16 cellular contexts compared by ENCODE assay signal in genomic region chr2:238020816-238021215, GRCh38. TPM values are rescaled to one million over a fixed set of nuclear protein-coding genes. Genes with fewer than 3 reads are reported as not detected.
A peak's percentile ranks its signal among the peaks of the same experiment; 100 is the strongest.
DNase-seq lines count a peak whose midpoint lies in the region; ATAC-seq and TF ChIP-seq lines count a peak whose summit lies in the region.
"Had no signal": no experiment of that assay in that cellular context is flagged by ENCODE, and none has a peak within 500 bp of the region (broad histone marks: within the 10 kb centered on the region; RNA-seq: fewer than 3 reads in every experiment).

No MANE protein-coding gene starts in this region.

- WGBS in IMR-90 (ENCODE audit: extremely low coverage in 2 of 2, insufficient read length in 1 of 2), 2 experiments, result 80% methylated on average over 1 of the region's 9 CpGs; no CpG with 5 or more reads in 1 of the 2 experiments
- 94 to 97% methylated on average over 8 to 9 of the region's 9 CpGs for WGBS in endodermal cell (ENCODE audit: insufficient coverage in 1 of 2, insufficient read length in 1 of 2), 2 experiments

- no peak overlapping the region for H2BK120ac ChIP-seq in IMR-90 (ENCODE audit: low read depth, low read length)

- H4K20me1 ChIP-seq in GM23338 (replicated peaks; ENCODE audit: insufficient read depth), result peaks cover 5% of the 10 kb centered on the region; the same call in 1 of the 2 replicates
- peaks cover 5% of the 10 kb centered on the region; the same call in 1 of the 2 replicates for H4K20me1 ChIP-seq in IMR-90 (ENCODE audit: insufficient read depth, low read length)

- H3K9me3 Mint-ChIP-seq in GM23338 (no peaks in the 10 kb centered on the region), endodermal cell (no peaks in the 10 kb centered on the region), osteocyte (ENCODE audit: unreplicated experiment) (no peaks in the 10 kb centered on the region)
- H3K9me3 Mint-ChIP-seq: CD4-positive, alpha-beta memory T cell had no signal

- H3K27me3 Mint-ChIP-seq in GM23338 (ENCODE audit: insufficient read depth, low read depth, poor library complexity) (peaks cover 6% of the 10 kb centered on the region), endodermal cell (ENCODE audit: insufficient read depth) (no peaks in the 10 kb centered on the region), osteocyte (ENCODE audit: unreplicated experiment) (no peaks in the 10 kb centered on the region)
- H3K27me3 Mint-ChIP-seq: CD4-positive, alpha-beta memory T cell had no signal

- H3K4ac ChIP-seq in IMR-90 (ENCODE audit: low read depth, low read length), result no peak overlapping the region

- H3K9me3 ChIP-seq in IMR-90 (ENCODE audit: control insufficient read depth, insufficient read depth, low read length), result no peaks in the 10 kb centered on the region
- H3K9me3 ChIP-seq in endodermal cell (ENCODE audit: control insufficient read depth, low read length), result no peaks in the 10 kb centered on the region
- no peaks in the 10 kb centered on the region for H3K9me3 ChIP-seq in tibial artery
- H3K9me3 ChIP-seq: SJSA1 had no signal

- H3K36me3 ChIP-seq in GM23338 (ENCODE audit: insufficient read depth), result no peaks in the 10 kb centered on the region; the same call in 1 of the 2 replicates
- H3K36me3 ChIP-seq in IMR-90 (ENCODE audit: control insufficient read depth, insufficient read depth, low read length), result peaks cover 8% of the 10 kb centered on the region
- H3K36me3 ChIP-seq in endodermal cell (ENCODE audit: control insufficient read depth, insufficient read depth, low read length), result peaks cover 27% of the 10 kb centered on the region
- H3K36me3 ChIP-seq in tibial artery, result peaks cover 0 to 29% (median 18%) of the 10 kb centered on the region in 3 donors

- no TSS peak for BruUV-seq in IMR-90 (replicated peaks; lab: Mats Ljungman, UMichigan)

- H4K8ac ChIP-seq in IMR-90 (ENCODE audit: low read depth in 2 of 2, low read length in 2 of 2), result no peak overlapping the region

- no peak for TF ChIP-seq POLR2A in IMR-90 (IDR thresholded peaks at IDR 0.05; ENCODE audit: low read depth, low read length)

- H3F3A ChIP-seq in GM23338 (replicated peaks; ENCODE audit: low read depth), result no peaks in the 10 kb centered on the region

- TF ChIP-seq CTCF in GM23338 (conservative IDR thresholded peaks at IDR 0.05; ENCODE audit: low read depth in 2 of 2) (no peak), IMR-90 (conservative IDR thresholded peaks at IDR 0.05; ENCODE audit: low read depth, low read length) (no peak), endodermal cell (conservative IDR thresholded peaks at IDR 0.05) (no peak), osteocyte (IDR thresholded peaks at IDR 0.05) (no peak), tibial artery (IDR thresholded peaks at IDR 0.05) (no peak)

- intact Hi-C loops in IMR-90 (cut with micrococcal nuclease) (no loop called here), tibial artery (cut with DNase I; ENCODE audit: low total_unique reads) (no loop called here)

- no peak overlapping the region for H4K5ac ChIP-seq in IMR-90 (ENCODE audit: low read depth, low read length)

- H3K27ac Mint-ChIP-seq in GM23338 (peak overlapping the region; percentile 59; the same call in 1 of the 2 replicates), endodermal cell (peak overlapping the region; percentile 72), osteocyte (ENCODE audit: unreplicated experiment) (no peak overlapping the region)
- H3K27ac Mint-ChIP-seq: CD4-positive, alpha-beta memory T cell had no signal

- no peak overlapping the region for H2BK5ac ChIP-seq in IMR-90 (ENCODE audit: low read depth, low read length, poor library complexity, severe bottlenecking)

- no peak overlapping the region for H3K18ac ChIP-seq in IMR-90 (ENCODE audit: low read depth, low read length)

- H3K4me3 Mint-ChIP-seq in GM23338 (no peak overlapping the region), endodermal cell (no peak overlapping the region), osteocyte (ENCODE audit: unreplicated experiment) (no peak overlapping the region)
- H3K4me3 Mint-ChIP-seq: CD4-positive, alpha-beta memory T cell had no signal

- peaks cover 12 to 57% of the 10 kb centered on the region in 2 experiments for H3K79me1 ChIP-seq in IMR-90 (ENCODE audit: low read depth in 1 of 2, low read length in 2 of 2)

- no peak overlapping the region for H2AFZ ChIP-seq in GM23338
- no peak overlapping the region for H2AFZ ChIP-seq in IMR-90 (replicated peaks; ENCODE audit: low read length, poor library complexity)

- CTCF ChIA-PET in IMR-90 (lab: Yijun Ruan, JAX), result no interaction called here

- ATAC-seq in GM23338 (no peak), IMR-90 (ENCODE audit: low read depth) (no peak), HG02840 (IDR thresholded peaks at IDR 0.05; ENCODE audit: low FRiP score, unreplicated experiment) (no peak), HG03159 (IDR thresholded peaks at IDR 0.05; ENCODE audit: unreplicated experiment) (no peak)
- ATAC-seq: Right ventricle myocardium inferior had no signal

- in situ Hi-C loops in IMR-90 (cut with MboI; ENCODE audit: low sequenced_read_pairs), result no loop called here

- H3K9me1 ChIP-seq in IMR-90 (ENCODE audit: insufficient read depth, low read length), result peaks cover 35% of the 10 kb centered on the region

- H2AK9ac ChIP-seq in IMR-90 (replicated peaks; ENCODE audit: low read depth, low read length, poor library complexity), result no peak overlapping the region

- H3K27ac ChIP-seq in GM23338 (ENCODE audit: low read depth) (no peak overlapping the region), IMR-90 (ENCODE audit: insufficient read depth, low read length) (no peak overlapping the region), endodermal cell (ENCODE audit: low read depth, low read length) (no peak overlapping the region), tibial artery (no peak overlapping the region)
- H3K27ac ChIP-seq: SJSA1 had no signal

- 0 out of 2 replicates have a peak overlapping the region, but pooled peaks have one; percentile 3 for H3K14ac ChIP-seq in IMR-90 (replicated peaks; ENCODE audit: low read depth, low read length)

- H3K4me1 ChIP-seq in GM23338 (ENCODE audit: insufficient read depth) (no peaks in the 10 kb centered on the region), IMR-90 (ENCODE audit: control insufficient read depth, insufficient read depth, low read length) (peaks cover 3% of the 10 kb centered on the region), endodermal cell (ENCODE audit: control insufficient read depth, insufficient read depth, low read length) (no peaks in the 10 kb centered on the region), tibial artery (no peaks in the 10 kb centered on the region)
- H3K4me1 ChIP-seq: SJSA1 had no signal

- H3K4me3 ChIP-seq in GM23338, result no peak overlapping the region
- no peak overlapping the region for H3K4me3 ChIP-seq in IMR-90 (ENCODE audit: insufficient read depth, low read depth, low read length)
- H3K4me3 ChIP-seq in endodermal cell (ENCODE audit: low read length), result no peak overlapping the region
- H3K4me3 ChIP-seq in tibial artery, result no peak overlapping the region
- H3K4me3 ChIP-seq: SJSA1 had no signal

- H3K36me3 Mint-ChIP-seq in GM23338 (ENCODE audit: low read depth), result peaks cover 6% of the 10 kb centered on the region; the same call in 1 of the 3 replicates
- H3K36me3 Mint-ChIP-seq in endodermal cell (ENCODE audit: low read depth), result peaks cover 19% of the 10 kb centered on the region
- H3K36me3 Mint-ChIP-seq in osteocyte (ENCODE audit: unreplicated experiment), result peaks cover 36% of the 10 kb centered on the region

- H3K56ac ChIP-seq in IMR-90 (ENCODE audit: extremely low read depth, insufficient read depth, low read length), result no peak overlapping the region

- H3K4me1 Mint-ChIP-seq in GM23338 (0 out of 3 replicates have a peak, but pooled peaks cover 2% of the 10 kb centered on the region), endodermal cell (no peaks in the 10 kb centered on the region), osteocyte (ENCODE audit: unreplicated experiment) (peaks cover 24% of the 10 kb centered on the region)

- no peak overlapping the region for H4K91ac ChIP-seq in IMR-90 (ENCODE audit: insufficient read depth, low read depth, low read length)

- H3K9ac ChIP-seq in IMR-90 (ENCODE audit: low read depth, low read length), result no peak overlapping the region
- no peak overlapping the region for H3K9ac ChIP-seq in endodermal cell (ENCODE audit: extremely low read depth, low read length, poor library complexity, severe bottlenecking)

- H3K27me3 ChIP-seq in GM23338 (ENCODE audit: insufficient read depth) (no peaks in the 10 kb centered on the region), IMR-90 (ENCODE audit: control insufficient read depth, insufficient read depth, low read length) (no peaks in the 10 kb centered on the region), endodermal cell (ENCODE audit: control insufficient read depth, insufficient read depth, low read length, poor library complexity, severe bottlenecking) (no peaks in the 10 kb centered on the region), tibial artery (no peaks in the 10 kb centered on the region)
- H3K27me3 ChIP-seq: SJSA1 had no signal

- TF ChIP-seq RAD21 in IMR-90 (IDR thresholded peaks at IDR 0.05; ENCODE audit: low read length), result no peak

- no peaks in the 10 kb centered on the region for H3K79me2 ChIP-seq in GM23338 (replicated peaks; ENCODE audit: insufficient read depth)

- no peak overlapping the region for H3K23ac ChIP-seq in IMR-90 (ENCODE audit: low read depth, low read length)

- no peak for DNase-seq in GM23338 (ENCODE audit: low spot score)
- no peak for DNase-seq in IMR-90
- no peak for DNase-seq in endodermal cell
- DNase-seq in osteocyte (ENCODE audit: extremely low spot score, unreplicated experiment), result peak; percentile 70
- DNase-seq in tibial artery, result no peak
- DNase-seq: C1 segment of cervical spinal cord; CD4-positive, alpha-beta memory T cell; COR-L47; NCI-H2029; NCI-H446; NCI-H524 treated with DMSO at 0.1 percent for 48 hours; NCI-H774 had no signal

- H2BK20ac ChIP-seq in IMR-90 (ENCODE audit: low read depth, low read length), result peak overlapping the region; percentile 12; the same call in 1 of the 2 replicates

- H2AK5ac ChIP-seq in IMR-90 (ENCODE audit: low read depth, low read length), result 0 out of 2 replicates have a peak overlapping the region, but pooled peaks have one; percentile 20

- dilution Hi-C loops in IMR-90 (cut with HindIII; ENCODE audit: low sequenced_read_pairs, unreplicated experiment), result no loop called here

- no peak overlapping the region for H2BK15ac ChIP-seq in IMR-90 (ENCODE audit: low read depth, low read length)

- H3K4me2 ChIP-seq in GM23338 (no peak overlapping the region), IMR-90 (ENCODE audit: low read depth, low read length) (no peak overlapping the region)

- POLR2A ChIA-PET in IMR-90 (lab: Charles Lee; ENCODE audit: unreplicated experiment), result no interaction called here

- no peaks in the 10 kb centered on the region for H3K9me2 ChIP-seq in GM23338 (ENCODE audit: insufficient read depth)

RNA-seq across cellular contexts. Expression of gene SCLY, which starts 40.0 kb away (rescaled TPM):
- 68.9 and 80.3 TPM in 2 replicates for total RNA-seq in GM23338 (2014; rRNA removed; shearing (Covaris generic))
- polyA plus RNA-seq in GM23338 (2016; fragmentation: Nextera tagmentation; extraction: Ambion mirVana), result 57.2 and 61.1 TPM in 2 replicates
- total RNA-seq in IMR-90 (2012; rRNA removed), result 8.6 and 12.2 TPM in 2 replicates
- 10.5 and 11.5 TPM in 2 replicates for polyA plus RNA-seq in IMR-90 (2012; rRNA removed)
- polyA plus RNA-seq in IMR-90 (2012; cell fraction: cytosol; rRNA removed), result 6.0 and 9.5 TPM in 2 replicates
- polyA plus RNA-seq in IMR-90 (2012; cell fraction: nucleus; rRNA removed; ENCODE audit: low replicate concordance), result 17.5 and 22.5 TPM in 2 replicates
- 10 to 100 TPM; 39.0 to 45.0 TPM for total RNA-seq in endodermal cell
- 26.0 TPM for polyA plus RNA-seq in endodermal cell (2013, experiment 1 of 2)
- polyA plus RNA-seq in endodermal cell (2013, experiment 2 of 2), result 23.0 TPM
- total RNA-seq in osteocyte, result 22.1 and 22.5 TPM in 2 replicates

RNA-seq across cellular contexts. Expression of gene UBE2F, which starts 54.0 kb away (rescaled TPM):
- 56.7 and 106 TPM in 2 replicates for total RNA-seq in GM23338 (2014; rRNA removed; shearing (Covaris generic))
- polyA plus RNA-seq in GM23338 (2016; fragmentation: Nextera tagmentation; extraction: Ambion mirVana) (91.3 and 98.2 TPM in 2 replicates), IMR-90 (2012; rRNA removed) (53.5 and 59.8 TPM in 2 replicates)
- total RNA-seq in IMR-90 (2012; rRNA removed) (44.6 and 59.4 TPM in 2 replicates), endodermal cell (10 to 100 TPM; 58.3 to 59.2 TPM), osteocyte (54.3 and 56.5 TPM in 2 replicates)
- polyA plus RNA-seq in IMR-90 (2012; cell fraction: cytosol; rRNA removed), result 23.3 and 29.7 TPM in 2 replicates
- 12.9 and 38.5 TPM in 2 replicates for polyA plus RNA-seq in IMR-90 (2012; cell fraction: nucleus; rRNA removed; ENCODE audit: low replicate concordance)
- 48.0 TPM for polyA plus RNA-seq in endodermal cell (2013, experiment 1 of 2)
- 41.5 TPM for polyA plus RNA-seq in endodermal cell (2013, experiment 2 of 2)
